ENCODE assay signal across 25 cellular contexts in the genomic region with DNA sequence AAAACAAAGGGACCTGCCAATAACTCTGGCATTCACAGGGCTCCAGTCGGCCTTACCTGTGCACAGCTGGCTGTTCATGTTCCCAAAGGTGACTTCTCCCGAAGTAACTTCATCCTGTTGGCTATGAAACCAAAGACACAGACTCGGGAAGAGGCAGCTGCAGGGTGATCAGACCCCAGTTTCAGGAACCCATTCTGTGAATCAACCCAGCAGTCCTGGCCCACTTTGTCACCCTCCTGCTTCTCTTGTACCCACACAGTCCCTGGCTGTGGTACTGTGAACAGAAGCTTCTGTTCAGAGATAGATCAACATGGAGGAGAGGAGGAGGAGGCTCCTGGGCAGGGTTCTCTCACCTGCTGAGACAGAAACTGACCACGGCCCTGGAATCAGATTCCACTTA. TPM values are rescaled to one million over a fixed set of nuclear protein-coding genes. Genes with fewer than 3 reads are reported as not detected.
A peak's percentile ranks its signal among the peaks of the same experiment; 100 is the strongest.
DNase-seq lines count a peak whose midpoint lies in the region; ATAC-seq, FAIRE-seq and TF ChIP-seq lines count a peak whose summit lies in the region.
"Had no signal": no experiment of that assay in that cellular context is flagged by ENCODE, and none has a peak within 500 bp of the region (broad histone marks: within the 10 kb centered on the region; RNA-seq: fewer than 3 reads in every experiment).

No MANE protein-coding gene starts in this region.

- no peak overlapping the region for H3K27ac Mint-ChIP-seq in activated CD8-positive, alpha-beta T cell treated with anti-CD3 and anti-CD28 coated beads for 36 hours
- H3K27ac Mint-ChIP-seq: CD4-positive, CD25-positive, alpha-beta regulatory T cell; CD8-positive, alpha-beta memory T cell; HFFc6 had no signal

- peak overlapping the region; percentile 59 for H3K4me2 ChIP-seq in HepG2 (ENCODE audit: low read depth, low read length)

- H3K27me3 Mint-ChIP-seq in activated CD8-positive, alpha-beta T cell treated with anti-CD3 and anti-CD28 coated beads for 36 hours, result no peaks in the 10 kb centered on the region

- peak overlapping the region; percentile 28; the same call in 1 of the 2 replicates for H3K9ac ChIP-seq in HepG2 (ENCODE audit: insufficient read depth, low read depth, low read length)
- H3K9ac ChIP-seq: GM23248 had no signal

- no peaks in the 10 kb centered on the region for H3K79me2 ChIP-seq in HepG2 (ENCODE audit: insufficient read depth, low read length)

- no peaks in the 10 kb centered on the region for H4K20me1 ChIP-seq in HepG2 (ENCODE audit: insufficient read depth, low read length)

- FAIRE-seq in HepG2 (lab: Jason Lieb, UNC), result no peak
- FAIRE-seq: G401.6, GM12891, H54 had no signal

- H2AFZ ChIP-seq in HepG2 (ENCODE audit: low read length), result peak overlapping the region; percentile 44
- H2AFZ ChIP-seq: GM23248 had no signal

- H3K27ac ChIP-seq in HepG2 (ENCODE audit: extremely low read length, insufficient read depth, low read length) (no peak overlapping the region), right lobe of liver (no peak overlapping the region), lower lobe of right lung (no peak overlapping the region)
- H3K27ac ChIP-seq: GM23248 had no signal

- H3K9me3 Mint-ChIP-seq in activated CD8-positive, alpha-beta T cell treated with anti-CD3 and anti-CD28 coated beads for 36 hours, result no peaks in the 10 kb centered on the region
- H3K9me3 Mint-ChIP-seq: CD8-positive, alpha-beta memory T cell; HFFc6 had no signal

- DNase-seq in HepG2 (ENCODE audit: low spot score) (no peak), right lobe of liver (no peak), lower lobe of right lung (peak; percentile 3), H7 (no peak), LoVo (ENCODE audit: low spot score) (no peak)
- DNase-seq in activated CD8-positive, alpha-beta T cell treated with anti-CD3 and anti-CD28 coated beads for 36 hours, result no peak
- DNase-seq in stimulated activated naive CD4-positive, alpha-beta T cell treated with Interleukin-2 at 50 U/mL for 16 hours (lab: John Stamatoyannopoulos, UW), result no peak
- DNase-seq: 8988T; C1 segment of cervical spinal cord; CD4-positive, CD25-positive, alpha-beta regulatory T cell; CD8-positive, alpha-beta memory T cell; COR-L47; DMS 273 treated with DMSO at 0.1 percent for 48 hours; DMS53; DND-41; EL; GM23248; HFFc6 had no signal

- no peak overlapping the region for H3K4me3 Mint-ChIP-seq in activated CD8-positive, alpha-beta T cell treated with anti-CD3 and anti-CD28 coated beads for 36 hours
- H3K4me3 Mint-ChIP-seq: CD4-positive, CD25-positive, alpha-beta regulatory T cell; CD8-positive, alpha-beta memory T cell; HFFc6 had no signal

- H3K36me3 Mint-ChIP-seq in activated CD8-positive, alpha-beta T cell treated with anti-CD3 and anti-CD28 coated beads for 36 hours (ENCODE audit: low read depth), result no peaks in the 10 kb centered on the region
- H3K36me3 Mint-ChIP-seq: CD4-positive, CD25-positive, alpha-beta regulatory T cell; CD8-positive, alpha-beta memory T cell had no signal

- ATAC-seq in HepG2 (no peak), right lobe of liver (no peak), lower lobe of right lung (no peak), GM18517 (IDR thresholded peaks at IDR 0.05; ENCODE audit: unreplicated experiment) (no peak)
- peak; percentile 17 for ATAC-seq in activated CD8-positive, alpha-beta T cell treated with anti-CD3 and anti-CD28 coated beads for 36 hours
- ATAC-seq: HCT116 had no signal

- no peak for TF ChIP-seq POLR2A in HepG2 (IDR thresholded peaks at IDR 0.05; ENCODE audit: insufficient read depth in 1 of 2, low read depth in 2 of 2, low read length in 2 of 2)
- TF ChIP-seq POLR2A in right lobe of liver (IDR thresholded peaks at IDR 0.05), result no peak

- TF ChIP-seq EP300 in HepG2 (IDR thresholded peaks at IDR 0.05; ENCODE audit: low read depth in 2 of 2, low read length in 2 of 2) (no peak), HepG2 (CRISPR knock-in tag; IDR thresholded peaks at IDR 0.05; ENCODE audit: borderline replicate concordance) (no peak)

- no peak overlapping the region for H3K4me3 ChIP-seq in HepG2 (replicated peaks in 1 of 3; ENCODE audit: insufficient read depth in 1 of 3, low read depth in 2 of 3, low read length in 3 of 3)
- no peak overlapping the region for H3K4me3 ChIP-seq in right lobe of liver
- H3K4me3 ChIP-seq in lower lobe of right lung, result no peak overlapping the region
- no peak overlapping the region for H3K4me3 ChIP-seq in H7 (ENCODE audit: insufficient read depth, low read depth, low read length)
- H3K4me3 ChIP-seq: GM23248 had no signal

- no peak for TF ChIP-seq RAD21 in HepG2 (CRISPR knock-in tag; IDR thresholded peaks at IDR 0.05)

- H3K4me1 Mint-ChIP-seq in activated CD8-positive, alpha-beta T cell treated with anti-CD3 and anti-CD28 coated beads for 36 hours (ENCODE audit: low read depth), result no peaks in the 10 kb centered on the region
- H3K4me1 Mint-ChIP-seq: CD8-positive, alpha-beta memory T cell had no signal

- in situ Hi-C loops in HepG2 (cut with HindIII; ENCODE audit: extremely low pct_ligation_motif_present, low pct_unique_long_range_greater_than_20kb), result no loop called here

- CTCF ChIA-PET in HepG2 (lab: Yijun Ruan, JAX; ENCODE audit: low intra/inter-chr PET ratio, low total read pairs), result no interaction called here
- CTCF ChIA-PET in activated CD8-positive, alpha-beta T cell treated with anti-CD3 and anti-CD28 coated beads for 36 hours (lab: Charles Lee), result interaction anchor here (1.6 kb wide), 1 partner anchor 50 kb away, joined by 6 read pairs; no protein-coding TSS in a partner anchor

- 70% methylated on average over 4 of the region's 4 CpGs for WGBS in HepG2 (ENCODE audit: low lambda C conversion rate)
- WGBS in right lobe of liver (ENCODE audit: insufficient coverage, low coverage, low lambda C conversion rate, missing lambda C conversion rate), result 59% methylated on average over 3 of the region's 4 CpGs

- no TSS peak for BruUV-seq in HepG2 (replicated peaks; lab: Mats Ljungman, UMichigan)

- POLR2A ChIA-PET in HepG2 (lab: Yijun Ruan, JAX), result interaction anchor here (1.4 to 4.5 kb wide), 3 partner anchors 8 to 22 kb away, joined by 4 to 31 read pairs (median 13); partner anchors contain the start of gene PGC
- POLR2A ChIA-PET in activated CD8-positive, alpha-beta T cell treated with anti-CD3 and anti-CD28 coated beads for 36 hours (lab: Charles Lee), result no interaction called here

- H3K4me1 ChIP-seq in HepG2 (ENCODE audit: insufficient read depth, low read length) (peaks cover 75% of the 10 kb centered on the region), right lobe of liver (no peaks in the 10 kb centered on the region), lower lobe of right lung (no peaks in the 10 kb centered on the region)

- no peaks in the 10 kb centered on the region for H3K27me3 ChIP-seq in HepG2 (ENCODE audit: control insufficient read depth in 1 of 2, insufficient read depth in 2 of 2, low read length in 2 of 2)
- H3K27me3 ChIP-seq in right lobe of liver, result no peaks in the 10 kb centered on the region
- no peaks in the 10 kb centered on the region for H3K27me3 ChIP-seq in lower lobe of right lung (ENCODE audit: low read depth)
- H3K27me3 ChIP-seq in H7 (ENCODE audit: control insufficient read depth, insufficient read depth, low read length), result no peaks in the 10 kb centered on the region; the same call in 1 of the 2 replicates

- H3K36me3 ChIP-seq in HepG2 (replicated peaks in 1 of 2; ENCODE audit: control insufficient read depth in 1 of 2, insufficient read depth in 2 of 2, low read length in 2 of 2) (no peaks in the 10 kb centered on the region), right lobe of liver (no peaks in the 10 kb centered on the region), lower lobe of right lung (no peaks in the 10 kb centered on the region), H7 (replicated peaks; ENCODE audit: control insufficient read depth, insufficient read depth, low read length) (no peaks in the 10 kb centered on the region)

- intact Hi-C loops in HepG2 (cut with micrococcal nuclease; ENCODE audit: unreplicated experiment), result no loop called here
- intact Hi-C loops in right lobe of liver (cut with DNase I), result no loop called here
- intact Hi-C loops in activated CD8-positive, alpha-beta T cell treated with anti-CD3 and anti-CD28 coated beads for 36 hours (cut with micrococcal nuclease), result no loop called here
- intact Hi-C loops in lower lobe of right lung (cut with DNase I), result no loop called here

- H3K9me3 ChIP-seq in HepG2 (ENCODE audit: low read length) (no peaks in the 10 kb centered on the region), right lobe of liver (no peaks in the 10 kb centered on the region), lower lobe of right lung (no peaks in the 10 kb centered on the region)

- TF ChIP-seq CTCF in HepG2 (CRISPR knock-in tag; IDR thresholded peaks at IDR 0.05) (no peak), right lobe of liver (IDR thresholded peaks at IDR 0.05) (no peak), lower lobe of right lung (IDR thresholded peaks at IDR 0.05) (no peak)
- TF ChIP-seq CTCF in activated CD8-positive, alpha-beta T cell treated with anti-CD3 and anti-CD28 coated beads for 36 hours (IDR thresholded peaks at IDR 0.05), result no peak

RNA-seq across cellular contexts. Expression of gene PGC, which starts 8.7 kb away (rescaled TPM):
- total RNA-seq in HepG2 (2016; rRNA removed; fragmentation: Illumina TruSeq; extraction: Trizol) (225 and 502 TPM in 2 replicates), right lobe of liver (under 1 TPM in 1 of 6 experiments, not detected in 5; 0.31 TPM), lower lobe of right lung (947 TPM)
- total RNA-seq in HepG2 (2016; cell fraction: cytosol; rRNA removed; fragmentation: Illumina TruSeq; extraction: Trizol; ENCODE audit: low read depth), result 33.5 and 35.5 TPM in 2 replicates
- total RNA-seq in HepG2 (2016; cell fraction: insoluble cytoplasmic fraction; rRNA removed; fragmentation: Illumina TruSeq; extraction: Trizol), result 215 and 502 TPM in 2 replicates
- total RNA-seq in HepG2 (2016; cell fraction: membrane; rRNA removed; fragmentation: Illumina TruSeq; extraction: Trizol), result 52.5 and 53.3 TPM in 2 replicates
- 408 and 459 TPM in 2 replicates for total RNA-seq in HepG2 (2016; cell fraction: nucleus; rRNA removed; fragmentation: Illumina TruSeq; extraction: Trizol)
- 397 and 426 TPM in 2 replicates for polyA plus RNA-seq in HepG2 (2011; rRNA removed)
- polyA plus RNA-seq in HepG2 (2011; cell fraction: cytosol; rRNA removed), result 243 and 350 TPM in 2 replicates
- polyA plus RNA-seq in HepG2 (2011; cell fraction: nucleus; rRNA removed), result 216 and 252 TPM in 2 replicates
- polyA plus RNA-seq in HepG2 (2012), result 62.0 and 149 TPM in 2 replicates
- polyA plus RNA-seq in HepG2 (2016; cell fraction: cytosol; fragmentation: Illumina TruSeq; extraction: Trizol; ENCODE audit: low read depth), result 47.7 and 50.1 TPM in 2 replicates
- polyA plus RNA-seq in HepG2 (2016; cell fraction: insoluble cytoplasmic fraction; fragmentation: Illumina TruSeq; extraction: Trizol; ENCODE audit: low read depth), result 245 and 256 TPM in 2 replicates
- polyA plus RNA-seq in HepG2 (2016; cell fraction: membrane; fragmentation: Illumina TruSeq; extraction: Trizol; ENCODE audit: low read depth), result 48.1 and 51.7 TPM in 2 replicates
- polyA plus RNA-seq in HepG2 (2016; cell fraction: nucleus; fragmentation: Illumina TruSeq; extraction: Trizol; ENCODE audit: insufficient read depth, low read depth), result 704 and 739 TPM in 2 replicates
- polyA minus RNA-seq in HepG2 (2011; rRNA and poly(A)+ RNA removed; ENCODE audit: low replicate concordance), result 0.21 and 469 TPM in 2 replicates
- polyA minus RNA-seq in HepG2 (2011; cell fraction: cytosol; rRNA and poly(A)+ RNA removed), result 339 and 439 TPM in 2 replicates
- 61.8 and 63.7 TPM in 2 replicates for polyA minus RNA-seq in HepG2 (2011; cell fraction: nucleus; rRNA and poly(A)+ RNA removed)
- not detected for total RNA-seq in activated CD8-positive, alpha-beta T cell treated with anti-CD3 and anti-CD28 coated beads for 36 hours
- total RNA-seq in H7 (2014; rRNA removed; shearing (Covaris generic)), result not detected in 2 replicates
- total RNA-seq: A673; CD4-positive, CD25-positive, alpha-beta regulatory T cell; CD8-positive, alpha-beta memory T cell; GM23248; HFFc6 had no signal
- polyA plus RNA-seq: AG04450; CD4-positive, CD25-positive, alpha-beta regulatory T cell; CD8-positive, alpha-beta memory T cell; GM23248 had no signal

RNA-seq across cellular contexts. Expression of gene TFEB, which starts 20.5 kb away (rescaled TPM):
- total RNA-seq in HepG2 (2016; rRNA removed; fragmentation: Illumina TruSeq; extraction: Trizol) (12.8 and 13.3 TPM in 2 replicates), right lobe of liver (1 to 10 TPM; 4.5 to 9.2 (median 6.6) TPM), lower lobe of right lung (36.5 TPM)
- 7.3 and 10.0 TPM in 2 replicates for total RNA-seq in HepG2 (2016; cell fraction: cytosol; rRNA removed; fragmentation: Illumina TruSeq; extraction: Trizol; ENCODE audit: low read depth)
- 10.9 and 15.1 TPM in 2 replicates for total RNA-seq in HepG2 (2016; cell fraction: insoluble cytoplasmic fraction; rRNA removed; fragmentation: Illumina TruSeq; extraction: Trizol)
- total RNA-seq in HepG2 (2016; cell fraction: membrane; rRNA removed; fragmentation: Illumina TruSeq; extraction: Trizol), result 15.3 and 15.8 TPM in 2 replicates
- 9.0 and 11.5 TPM in 2 replicates for total RNA-seq in HepG2 (2016; cell fraction: nucleus; rRNA removed; fragmentation: Illumina TruSeq; extraction: Trizol)
- polyA plus RNA-seq in HepG2 (2011; rRNA removed), result 18.7 and 21.6 TPM in 2 replicates
- polyA plus RNA-seq in HepG2 (2011; cell fraction: cytosol; rRNA removed), result 7.6 and 16.3 TPM in 2 replicates
- polyA plus RNA-seq in HepG2 (2011; cell fraction: nucleus; rRNA removed), result 14.8 and 19.8 TPM in 2 replicates
- 4.8 and 7.7 TPM in 2 replicates for polyA plus RNA-seq in HepG2 (2012)
- 8.4 and 9.0 TPM in 2 replicates for polyA plus RNA-seq in HepG2 (2016; cell fraction: cytosol; fragmentation: Illumina TruSeq; extraction: Trizol; ENCODE audit: low read depth)
- 13.2 and 14.2 TPM in 2 replicates for polyA plus RNA-seq in HepG2 (2016; cell fraction: insoluble cytoplasmic fraction; fragmentation: Illumina TruSeq; extraction: Trizol; ENCODE audit: low read depth)
- polyA plus RNA-seq in HepG2 (2016; cell fraction: membrane; fragmentation: Illumina TruSeq; extraction: Trizol; ENCODE audit: low read depth), result 12.3 and 14.8 TPM in 2 replicates
- polyA plus RNA-seq in HepG2 (2016; cell fraction: nucleus; fragmentation: Illumina TruSeq; extraction: Trizol; ENCODE audit: insufficient read depth, low read depth), result 26.4 and 27.9 TPM in 2 replicates
- polyA minus RNA-seq in HepG2 (2011; rRNA and poly(A)+ RNA removed; ENCODE audit: low replicate concordance), result 22.8 and 39.7 TPM in 2 replicates
- polyA minus RNA-seq in HepG2 (2011; cell fraction: cytosol; rRNA and poly(A)+ RNA removed), result 9.2 and 12.8 TPM in 2 replicates
- polyA minus RNA-seq in HepG2 (2011; cell fraction: nucleus; rRNA and poly(A)+ RNA removed), result 9.1 and 10.8 TPM in 2 replicates
- 10 to 100 TPM; 14.6 to 15.9 TPM for total RNA-seq in activated CD8-positive, alpha-beta T cell treated with anti-CD3 and anti-CD28 coated beads for 36 hours
- 1.4 and 1.6 TPM in 2 replicates for total RNA-seq in H7 (2014; rRNA removed; shearing (Covaris generic))

RNA-seq across cellular contexts. Expression of gene FRS3, which starts 23.8 kb away (rescaled TPM):
- total RNA-seq in HepG2 (2016; rRNA removed; fragmentation: Illumina TruSeq; extraction: Trizol), result 1.5 and 3.0 TPM in 2 replicates
- total RNA-seq in HepG2 (2016; cell fraction: cytosol; rRNA removed; fragmentation: Illumina TruSeq; extraction: Trizol; ENCODE audit: low read depth), result 3.2 and 3.7 TPM in 2 replicates
- 1.2 and 2.7 TPM in 2 replicates for total RNA-seq in HepG2 (2016; cell fraction: insoluble cytoplasmic fraction; rRNA removed; fragmentation: Illumina TruSeq; extraction: Trizol)
- 6.5 and 6.6 TPM in 2 replicates for total RNA-seq in HepG2 (2016; cell fraction: membrane; rRNA removed; fragmentation: Illumina TruSeq; extraction: Trizol)
- total RNA-seq in HepG2 (2016; cell fraction: nucleus; rRNA removed; fragmentation: Illumina TruSeq; extraction: Trizol), result 3.2 and 4.8 TPM in 2 replicates
- 7.1 and 7.4 TPM in 2 replicates for polyA plus RNA-seq in HepG2 (2011; rRNA removed)
- polyA plus RNA-seq in HepG2 (2011; cell fraction: cytosol; rRNA removed), result 6.7 TPM in 2 replicates
- polyA plus RNA-seq in HepG2 (2011; cell fraction: nucleus; rRNA removed), result 11.2 and 14.1 TPM in 2 replicates
- polyA plus RNA-seq in HepG2 (2012), result 2.5 and 2.9 TPM in 2 replicates
- polyA plus RNA-seq in HepG2 (2016; cell fraction: cytosol; fragmentation: Illumina TruSeq; extraction: Trizol; ENCODE audit: low read depth), result 5.9 and 6.1 TPM in 2 replicates
- polyA plus RNA-seq in HepG2 (2016; cell fraction: insoluble cytoplasmic fraction; fragmentation: Illumina TruSeq; extraction: Trizol; ENCODE audit: low read depth), result 3.0 and 3.6 TPM in 2 replicates
- polyA plus RNA-seq in HepG2 (2016; cell fraction: membrane; fragmentation: Illumina TruSeq; extraction: Trizol; ENCODE audit: low read depth), result 10.2 and 10.3 TPM in 2 replicates
- 11.8 and 13.3 TPM in 2 replicates for polyA plus RNA-seq in HepG2 (2016; cell fraction: nucleus; fragmentation: Illumina TruSeq; extraction: Trizol; ENCODE audit: insufficient read depth, low read depth)
- 2.6 and 8.3 TPM in 2 replicates for polyA minus RNA-seq in HepG2 (2011; rRNA and poly(A)+ RNA removed; ENCODE audit: low replicate concordance)
- polyA minus RNA-seq in HepG2 (2011; cell fraction: cytosol; rRNA and poly(A)+ RNA removed), result 0.89 and 2.1 TPM in 2 replicates
- polyA minus RNA-seq in HepG2 (2011; cell fraction: nucleus; rRNA and poly(A)+ RNA removed), result 3.4 and 3.5 TPM in 2 replicates
- total RNA-seq in right lobe of liver, result 1 to 10 TPM in 5 of 6 experiments, under 1 TPM in 1; 0.68 to 3.0 (median 1.9) TPM
- 1 to 10 TPM; 3.2 to 4.1 TPM for total RNA-seq in activated CD8-positive, alpha-beta T cell treated with anti-CD3 and anti-CD28 coated beads for 36 hours
- 5.9 TPM for total RNA-seq in lower lobe of right lung
- 2.2 and 4.2 TPM in 2 replicates for total RNA-seq in H7 (2014; rRNA removed; shearing (Covaris generic))

RNA-seq across cellular contexts. Expression of gene PRICKLE4, which starts 24.7 kb away (rescaled TPM):
- 1.2 TPM in 1 of 2 replicates, not detected in the other for total RNA-seq in HepG2 (2016; rRNA removed; fragmentation: Illumina TruSeq; extraction: Trizol)
- total RNA-seq in HepG2 (2016; cell fraction: cytosol; rRNA removed; fragmentation: Illumina TruSeq; extraction: Trizol; ENCODE audit: low read depth), result 0.91 TPM in 1 of 2 replicates, not detected in the other
- total RNA-seq in HepG2 (2016; cell fraction: insoluble cytoplasmic fraction; rRNA removed; fragmentation: Illumina TruSeq; extraction: Trizol), result 0.50 TPM in 1 of 2 replicates, not detected in the other
- not detected in 2 replicates for total RNA-seq in HepG2 (2016; cell fraction: membrane; rRNA removed; fragmentation: Illumina TruSeq; extraction: Trizol)
- total RNA-seq in HepG2 (2016; cell fraction: nucleus; rRNA removed; fragmentation: Illumina TruSeq; extraction: Trizol), result 0.88 and 1.6 TPM in 2 replicates
- 0.74 and 0.92 TPM in 2 replicates for polyA plus RNA-seq in HepG2 (2011; rRNA removed)
- polyA plus RNA-seq in HepG2 (2011; cell fraction: cytosol; rRNA removed), result 0.15 and 0.34 TPM in 2 replicates
- polyA plus RNA-seq in HepG2 (2011; cell fraction: nucleus; rRNA removed), result 26.8 and 42.0 TPM in 2 replicates
- 3.7 and 5.4 TPM in 2 replicates for polyA plus RNA-seq in HepG2 (2012)
- polyA plus RNA-seq in HepG2 (2016; cell fraction: cytosol; fragmentation: Illumina TruSeq; extraction: Trizol; ENCODE audit: low read depth), result not detected in 2 replicates
- polyA plus RNA-seq in HepG2 (2016; cell fraction: insoluble cytoplasmic fraction; fragmentation: Illumina TruSeq; extraction: Trizol; ENCODE audit: low read depth), result not detected in 2 replicates
- not detected in 2 replicates for polyA plus RNA-seq in HepG2 (2016; cell fraction: membrane; fragmentation: Illumina TruSeq; extraction: Trizol; ENCODE audit: low read depth)
- 10.5 and 24.2 TPM in 2 replicates for polyA plus RNA-seq in HepG2 (2016; cell fraction: nucleus; fragmentation: Illumina TruSeq; extraction: Trizol; ENCODE audit: insufficient read depth, low read depth)
- polyA minus RNA-seq in HepG2 (2011; rRNA and poly(A)+ RNA removed; ENCODE audit: low replicate concordance), result 0.30 TPM in 1 of 2 replicates, not detected in the other
- polyA minus RNA-seq in HepG2 (2011; cell fraction: cytosol; rRNA and poly(A)+ RNA removed), result not detected in 2 replicates
- 3.6 and 5.6 TPM in 2 replicates for polyA minus RNA-seq in HepG2 (2011; cell fraction: nucleus; rRNA and poly(A)+ RNA removed)
- total RNA-seq in right lobe of liver, result 1 to 10 TPM in 5 of 6 experiments, not detected in 1; 1.3 to 3.1 (median 2.7) TPM
- total RNA-seq in activated CD8-positive, alpha-beta T cell treated with anti-CD3 and anti-CD28 coated beads for 36 hours, result not detected
- total RNA-seq in lower lobe of right lung, result 12.1 TPM
- total RNA-seq in H7 (2014; rRNA removed; shearing (Covaris generic)), result not detected in 2 replicates
- total RNA-seq: A673; CD4-positive, CD25-positive, alpha-beta regulatory T cell; CD8-positive, alpha-beta memory T cell had no signal
- polyA plus RNA-seq: AG04450; CD4-positive, CD25-positive, alpha-beta regulatory T cell; CD8-positive, alpha-beta memory T cell; GM23248 had no signal

RNA-seq across cellular contexts. Expression of gene TOMM6, which starts 31.6 kb away (rescaled TPM):
- 321 and 480 TPM in 2 replicates for total RNA-seq in HepG2 (2016; rRNA removed; fragmentation: Illumina TruSeq; extraction: Trizol)
- 182 and 204 TPM in 2 replicates for total RNA-seq in HepG2 (2016; cell fraction: cytosol; rRNA removed; fragmentation: Illumina TruSeq; extraction: Trizol; ENCODE audit: low read depth)
- total RNA-seq in HepG2 (2016; cell fraction: insoluble cytoplasmic fraction; rRNA removed; fragmentation: Illumina TruSeq; extraction: Trizol), result 330 and 503 TPM in 2 replicates
- total RNA-seq in HepG2 (2016; cell fraction: membrane; rRNA removed; fragmentation: Illumina TruSeq; extraction: Trizol), result 320 and 325 TPM in 2 replicates
- total RNA-seq in HepG2 (2016; cell fraction: nucleus; rRNA removed; fragmentation: Illumina TruSeq; extraction: Trizol), result 122 and 129 TPM in 2 replicates
- 253 and 320 TPM in 2 replicates for polyA plus RNA-seq in HepG2 (2011; rRNA removed)
- polyA plus RNA-seq in HepG2 (2011; cell fraction: cytosol; rRNA removed), result 433 and 522 TPM in 2 replicates
- polyA plus RNA-seq in HepG2 (2011; cell fraction: nucleus; rRNA removed), result 91.8 and 123 TPM in 2 replicates
- polyA plus RNA-seq in HepG2 (2012), result 249 and 333 TPM in 2 replicates
- polyA plus RNA-seq in HepG2 (2016; cell fraction: cytosol; fragmentation: Illumina TruSeq; extraction: Trizol; ENCODE audit: low read depth), result 294 and 323 TPM in 2 replicates
- polyA plus RNA-seq in HepG2 (2016; cell fraction: insoluble cytoplasmic fraction; fragmentation: Illumina TruSeq; extraction: Trizol; ENCODE audit: low read depth), result 735 and 804 TPM in 2 replicates
- 428 and 438 TPM in 2 replicates for polyA plus RNA-seq in HepG2 (2016; cell fraction: membrane; fragmentation: Illumina TruSeq; extraction: Trizol; ENCODE audit: low read depth)
- 298 and 310 TPM in 2 replicates for polyA plus RNA-seq in HepG2 (2016; cell fraction: nucleus; fragmentation: Illumina TruSeq; extraction: Trizol; ENCODE audit: insufficient read depth, low read depth)
- 74.4 and 157 TPM in 2 replicates for polyA minus RNA-seq in HepG2 (2011; rRNA and poly(A)+ RNA removed; ENCODE audit: low replicate concordance)
- 41.7 and 56.4 TPM in 2 replicates for polyA minus RNA-seq in HepG2 (2011; cell fraction: cytosol; rRNA and poly(A)+ RNA removed)
- polyA minus RNA-seq in HepG2 (2011; cell fraction: nucleus; rRNA and poly(A)+ RNA removed), result 32.9 and 43.8 TPM in 2 replicates
- total RNA-seq in right lobe of liver, result 100 to 1,000 TPM in 1 of 6 experiments, 10 to 100 TPM in 5; 61.8 to 104 (median 75.6) TPM
- total RNA-seq in activated CD8-positive, alpha-beta T cell treated with anti-CD3 and anti-CD28 coated beads for 36 hours, result 100 to 1,000 TPM; 310 to 314 TPM
- total RNA-seq in lower lobe of right lung, result 134 TPM
- total RNA-seq in H7 (2014; rRNA removed; shearing (Covaris generic)), result 81.3 and 84.2 TPM in 2 replicates

Comparison
In these comparisons a context has a peak if more than half of its experiments do, and no peak if none do; other contexts are left out.
1. RNA of gene PGC, which starts 8.7 kb away (total RNA-seq): 947 TPM in lower lobe of right lung (single experiment) and 33.5 to 502 TPM in HepG2; 0.31 TPM in right lobe of liver, not detected in activated CD8-positive, alpha-beta T cell treated with anti-CD3 and anti-CD28 coated beads for 36 hours and not detected in H7; every median in the first group is over 10 times any median in the second.